In genomic region chr18:7141287-7141686, GRCh38 we compare ENCODE assay signal across 2 cellular contexts.
TF ChIP-seq lines count a peak whose summit lies in the region.

No MANE protein-coding gene starts in this region.

TF ChIP-seq in A549, 52 proteins besides CTCF, POLR2A, EP300 and RAD21:
- TF ChIP-seq E2F6 (IDR thresholded peaks at IDR 0.05; ENCODE audit: borderline replicate concordance, low read depth), result no peak
- TF ChIP-seq RCOR1 (IDR thresholded peaks at IDR 0.05; ENCODE audit: low read depth, low read length), result no peak
- no peak for TF ChIP-seq FOXS1 (CRISPR knock-in tag; IDR thresholded peaks at IDR 0.05)
- peak; percentile 73 for TF ChIP-seq MAFK (IDR thresholded peaks at IDR 0.05; ENCODE audit: partially characterized antibody)
- TF ChIP-seq GATA3 (IDR thresholded peaks at IDR 0.05; ENCODE audit: borderline replicate concordance), result no peak

TF ChIP-seq in IMR-90, 13 proteins besides CTCF, POLR2A, EP300 and RAD21:
- TF ChIP-seq RFX5 (IDR thresholded peaks at IDR 0.05; ENCODE audit: low read depth, low read length) (no peak), MAFK (IDR thresholded peaks at IDR 0.05; ENCODE audit: low read depth, low read length) (peak; percentile 78)
